ENCODE assay signal across 29 cellular contexts in genomic region chr1:18448889-18449288, GRCh38. TPM values are rescaled to one million over a fixed set of nuclear protein-coding genes. Genes with fewer than 3 reads are reported as not detected.
"Had no signal": no experiment of that assay in that cellular context is flagged by ENCODE, and none has a peak within 500 bp of the region (broad histone marks: within the 10 kb centered on the region; RNA-seq: fewer than 3 reads in every experiment).

No MANE protein-coding gene starts in this region.

- H3K36me3 Mint-ChIP-seq: immature natural killer cell had no signal

- H3K27ac Mint-ChIP-seq: immature natural killer cell; naive thymus-derived CD4-positive, alpha-beta T cell had no signal

- H3K4me1 Mint-ChIP-seq: immature natural killer cell; naive thymus-derived CD4-positive, alpha-beta T cell had no signal

- H3K36me3 ChIP-seq: esophagus squamous epithelium, gastrocnemius medialis, heart right ventricle, left lung, lower lobe of right lung had no signal

- H3K9me3 ChIP-seq: esophagus squamous epithelium, gastrocnemius medialis, heart right ventricle, lower lobe of right lung had no signal

- DNase-seq: dermis blood vessel endothelial cell; dorsolateral prefrontal cortex; effector CD4-positive, alpha-beta T cell; effector memory CD4-positive, alpha-beta T cell; erythroblast; esophagus squamous epithelium; foreskin fibroblast; foreskin melanocyte; gastrocnemius medialis; glutamatergic neuron; head of caudate nucleus; heart right ventricle; hippocampal formation; immature natural killer cell; islet precursor cell; kidney; kidney glomerular epithelial cell; left cardiac atrium; left lung; left ventricle myocardium superior; lower lobe of right lung; mesenchymal stem cell; midbrain; naive thymus-derived CD4-positive, alpha-beta T cell had no signal

- H3K4me3 ChIP-seq: coronary artery, dorsolateral prefrontal cortex, esophagus squamous epithelium, gastrocnemius medialis, heart right ventricle, left lung, lower lobe of right lung had no signal

- H3K27ac ChIP-seq: coronary artery, dorsolateral prefrontal cortex, epithelial cell of prostate, esophagus squamous epithelium, gastrocnemius medialis, heart right ventricle, left lung, lower lobe of right lung had no signal

- H3K4me1 ChIP-seq: esophagus squamous epithelium, gastrocnemius medialis, heart right ventricle, left lung, lower lobe of right lung had no signal

- H3K4me3 Mint-ChIP-seq: immature natural killer cell; naive thymus-derived CD4-positive, alpha-beta T cell had no signal

- H3K9me3 Mint-ChIP-seq: immature natural killer cell had no signal

RNA-seq across cellular contexts. Expression of gene KLHDC7A, which starts 31.8 kb away (rescaled TPM):
- total RNA-seq: glomerular endothelial cell, left ventricle myocardium superior, lung microvascular endothelial cell, mononuclear cell had no signal
- polyA plus RNA-seq: heart right ventricle; immature natural killer cell; naive thymus-derived CD4-positive, alpha-beta T cell had no signal
